Comparison of ENCODE assay signal across 8 cellular contexts in genomic region chr3:139111392-139112229, GRCh38.
DNase-seq lines count a peak whose midpoint lies in the region; ATAC-seq and TF ChIP-seq lines count a peak whose summit lies in the region.

No MANE protein-coding gene starts in this region.

- no peak overlapping the region for H3K27ac ChIP-seq in lower lobe of right lung

- H3K36me3 ChIP-seq in lower lobe of right lung = no peaks in the 10 kb centered on the region

- peak; percentile 58 for DNase-seq in EL
- peak; percentile 34 to 75 for DNase-seq in NCI-H446 (lab: John Stamatoyannopoulos, UW)
- peak; percentile 51 for DNase-seq in activated CD4-positive, alpha-beta T cell treated with anti-CD3 and anti-CD28 coated beads, Interleukin-2, amount 50 U/mL, for 1 hour
- DNase-seq in ecto neural progenitor cell (ENCODE audit: low spot score) = peak; percentile 77
- peak; percentile 62 for DNase-seq in lower lobe of right lung
- DNase-seq in stimulated activated CD8-positive, alpha-beta memory T cell treated with anti-CD3 and anti-CD28 coated beads, Interleukin-15, amount 100 ng/mL, for 24 hours (ENCODE audit: low read depth) = peak; percentile 15

- no peak overlapping the region for H3K4me3 ChIP-seq in lower lobe of right lung

- peaks cover 7% of the 10 kb centered on the region for H3K27me3 ChIP-seq in lower lobe of right lung (ENCODE audit: low read depth)

- intact Hi-C loops in lower lobe of right lung (cut with DNase I) = loop anchor here (5.0 kb wide), 1 partner anchor 216 kb away; no protein-coding TSS in a partner anchor

- no peaks in the 10 kb centered on the region for H3K9me3 ChIP-seq in lower lobe of right lung

- H3K4me1 ChIP-seq in lower lobe of right lung = no peaks in the 10 kb centered on the region

- ATAC-seq in HG02678 (IDR thresholded peaks at IDR 0.05; ENCODE audit: unreplicated experiment) = peak; percentile 63
- peak; percentile 83 to 86 for ATAC-seq in lower lobe of right lung
- ATAC-seq in HG03469 (IDR thresholded peaks at IDR 0.05; ENCODE audit: unreplicated experiment) = no peak

- peak; percentile 68 for TF ChIP-seq CTCF in lower lobe of right lung (IDR thresholded peaks at IDR 0.05)

Comparison
In these comparisons a context has a peak if more than half of its experiments do, and no peak if none do; other contexts are left out.
1. DNase-seq: peak in every context shown above with its lines; median percentile 77 in ecto neural progenitor cell; 62 in lower lobe of right lung; 58 in EL; 54 in NCI-H446; 51 in activated CD4-positive, alpha-beta T cell treated with anti-CD3 and anti-CD28 coated beads, Interleukin-2, amount 50 U/mL, for 1 hour; 15 in stimulated activated CD8-positive, alpha-beta memory T cell treated with anti-CD3 and anti-CD28 coated beads, Interleukin-15, amount 100 ng/mL, for 24 hours.